ENCODE assay signal across 9 cellular contexts in the genomic region with DNA sequence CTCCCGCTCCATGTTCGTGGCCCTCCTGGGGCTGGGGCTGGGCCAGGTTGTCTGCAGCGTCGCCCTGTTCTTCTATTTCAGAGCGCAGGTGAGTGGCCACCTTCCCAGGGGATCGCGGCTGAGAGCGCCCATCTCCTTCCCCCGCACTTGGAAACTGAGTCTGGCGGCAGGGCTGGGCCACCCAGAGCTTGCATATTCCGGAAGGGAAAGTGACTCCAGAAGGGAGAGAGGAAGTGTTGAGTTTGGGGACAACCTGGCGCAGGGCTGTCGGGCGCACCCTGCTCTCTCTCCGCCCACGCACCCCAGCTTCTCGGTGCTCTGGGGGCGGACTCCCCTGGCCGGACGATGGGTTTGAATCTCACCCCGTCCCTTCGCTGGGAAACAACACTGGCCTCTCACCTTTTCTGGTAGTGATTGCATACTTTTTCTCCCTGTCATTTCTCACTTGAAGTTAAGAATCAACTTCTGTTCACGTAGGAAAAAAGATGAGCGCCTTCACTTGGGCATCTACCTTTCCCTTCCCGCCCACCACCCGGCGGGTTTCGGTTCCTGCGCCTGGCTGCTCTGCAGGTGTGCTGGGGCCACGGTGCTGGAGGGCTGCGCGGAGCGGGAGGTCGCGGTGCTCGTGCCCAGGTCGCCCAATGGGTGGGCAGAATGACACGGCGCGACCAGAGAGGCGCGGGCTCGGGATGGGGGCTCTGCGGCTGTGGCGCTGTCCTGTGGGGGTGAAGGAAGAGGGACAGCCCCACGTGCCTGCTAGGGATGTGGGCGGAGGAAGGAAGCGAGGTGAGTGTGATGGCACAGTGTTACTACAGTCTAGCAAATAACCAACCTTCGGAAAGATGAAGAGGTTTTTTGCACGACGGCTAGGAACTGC. TPM values are rescaled to one million over a fixed set of nuclear protein-coding genes. Genes with fewer than 3 reads are reported as not detected.
DNase-seq lines count a peak whose midpoint lies in the region; ATAC-seq and TF ChIP-seq lines count a peak whose summit lies in the region.
"Had no signal": no experiment of that assay in that cellular context is flagged by ENCODE, and none has a peak within 500 bp of the region (broad histone marks: within the 10 kb centered on the region; RNA-seq: fewer than 3 reads in every experiment).

No MANE protein-coding gene starts in this region.

- peak overlapping the region; percentile 70 for H3K23ac ChIP-seq in neuronal stem cell (ENCODE audit: low read depth, low read length, poor library complexity)

- no peaks in the 10 kb centered on the region for H3K36me3 Mint-ChIP-seq in activated B cell treated with CpG ODN at 0.5 μM for 24 hours (ENCODE audit: low read depth)
- H3K36me3 Mint-ChIP-seq in dendritic cell treated with granulocyte-macrophage colony-stimulating factor and Interleukin-4, amounts not matched to agents 40 ng/mL and 50 ng/mL, for 4 days (ENCODE audit: low read depth): no peaks in the 10 kb centered on the region

- peak overlapping the region; percentile 49 for H2AFZ ChIP-seq in neuronal stem cell (ENCODE audit: low read length)

- H3K4ac ChIP-seq in neuronal stem cell (ENCODE audit: low read length): no peak overlapping the region

- H3K18ac ChIP-seq in neuronal stem cell (ENCODE audit: low read length): peak overlapping the region; percentile 67

- H3K27me3 Mint-ChIP-seq in activated B cell treated with CpG ODN at 0.5 μM for 24 hours: peaks cover 8% of the 10 kb centered on the region
- H3K27me3 Mint-ChIP-seq in dendritic cell treated with granulocyte-macrophage colony-stimulating factor and Interleukin-4, amounts not matched to agents 40 ng/mL and 50 ng/mL, for 4 days: peaks cover 49% of the 10 kb centered on the region

- H2BK5ac ChIP-seq in neuronal stem cell (ENCODE audit: low read length): no peak overlapping the region

- H3K9me3 ChIP-seq in neuronal stem cell (replicated peaks in 1 of 2; ENCODE audit: control insufficient read depth in 2 of 2, insufficient read depth in 1 of 2, low read depth in 1 of 2, low read length in 2 of 2): no peaks in the 10 kb centered on the region

- DNase-seq in activated B cell treated with CpG ODN at 0.5 μM for 24 hours: peak; percentile 23
- no peak for DNase-seq in neuronal stem cell (ENCODE audit: low spot score)
- no peak for DNase-seq in UCSD-AML1 (lab: John Stamatoyannopoulos, UW; ENCODE audit: unreplicated experiment)
- no peak for DNase-seq in GDM1 (lab: John Stamatoyannopoulos, UW)
- no peak for DNase-seq in G401 (ENCODE audit: low spot score)

- peak overlapping the region; percentile 70 for H2BK15ac ChIP-seq in neuronal stem cell (ENCODE audit: low read length)

- H3K27me3 ChIP-seq in neuronal stem cell (ENCODE audit: control insufficient read depth in 3 of 3, insufficient read depth in 3 of 3, low read depth in 1 of 3, low read length in 3 of 3): peaks cover 8 to 49% (median 22%) of the 10 kb centered on the region in 3 experiments

- H3K4me3 ChIP-seq in neuronal stem cell (ENCODE audit: low read length in 2 of 2): peak overlapping the region in 1 of 2 donors; percentile 79

- no peak overlapping the region for H3K27ac ChIP-seq in neuronal stem cell (replicated peaks; ENCODE audit: low read length)

- no peak overlapping the region for H4K8ac ChIP-seq in neuronal stem cell (ENCODE audit: low read depth, low read length)

- intact Hi-C loops in activated B cell treated with CpG ODN at 0.5 μM for 24 hours (cut with micrococcal nuclease): loop anchor here (2.0 to 5.0 kb wide), 2 partner anchors 198 to 242 kb away; no protein-coding TSS in a partner anchor
- intact Hi-C loops in dendritic cell treated with granulocyte-macrophage colony-stimulating factor and Interleukin-4, amounts not matched to agents 40 ng/mL and 50 ng/mL, for 4 days (cut with micrococcal nuclease): no loop called here

- H3K36me3 ChIP-seq in neuronal stem cell (replicated peaks in 1 of 2; ENCODE audit: control insufficient read depth in 2 of 2, insufficient read depth in 2 of 2, low read length in 2 of 2): no peaks in the 10 kb centered on the region

- TF ChIP-seq CTCF in activated B cell treated with CpG ODN at 0.5 μM for 24 hours (IDR thresholded peaks at IDR 0.05): no peak

- H2BK12ac ChIP-seq in neuronal stem cell (ENCODE audit: low read length): no peak overlapping the region

- no peaks in the 10 kb centered on the region for H3K9me3 Mint-ChIP-seq in activated B cell treated with CpG ODN at 0.5 μM for 24 hours
- peaks cover 9% of the 10 kb centered on the region for H3K9me3 Mint-ChIP-seq in dendritic cell treated with granulocyte-macrophage colony-stimulating factor and Interleukin-4, amounts not matched to agents 40 ng/mL and 50 ng/mL, for 4 days

- H3K9ac ChIP-seq in neuronal stem cell (ENCODE audit: low read depth, low read length, poor library complexity): peak overlapping the region; percentile 68

- in situ Hi-C loops in G401 (cut with HindIII; ENCODE audit: low sequenced_read_pairs): no loop called here

- H2AK5ac ChIP-seq in neuronal stem cell (ENCODE audit: low read depth, low read length): no peak overlapping the region

- H4K91ac ChIP-seq in neuronal stem cell (ENCODE audit: low read depth, low read length, poor library complexity): no peak overlapping the region

- H3K4me2 ChIP-seq in neuronal stem cell (ENCODE audit: insufficient read depth, low read length, poor library complexity, severe bottlenecking): peak overlapping the region; percentile 88

- peak overlapping the region; percentile 79 for H3K4me3 Mint-ChIP-seq in activated B cell treated with CpG ODN at 0.5 μM for 24 hours
- H3K4me3 Mint-ChIP-seq in dendritic cell treated with granulocyte-macrophage colony-stimulating factor and Interleukin-4, amounts not matched to agents 40 ng/mL and 50 ng/mL, for 4 days: peak overlapping the region; percentile 59

- ATAC-seq in GM18508 (IDR thresholded peaks at IDR 0.05; ENCODE audit: insufficient read depth, unreplicated experiment) (peak; percentile 49), HG02610 (IDR thresholded peaks at IDR 0.05; ENCODE audit: unreplicated experiment) (peak; percentile 63), activated B cell treated with CpG ODN at 0.5 μM for 24 hours (ENCODE audit: low read depth) (peak; percentile 69)

- H3K14ac ChIP-seq in neuronal stem cell (ENCODE audit: low read length): peak overlapping the region; percentile 49

- H2BK120ac ChIP-seq in neuronal stem cell (ENCODE audit: low read depth, low read length): no peak overlapping the region

- peak overlapping the region; percentile 52 for H3K27ac Mint-ChIP-seq in activated B cell treated with CpG ODN at 0.5 μM for 24 hours
- no peak overlapping the region for H3K27ac Mint-ChIP-seq in dendritic cell treated with granulocyte-macrophage colony-stimulating factor and Interleukin-4, amounts not matched to agents 40 ng/mL and 50 ng/mL, for 4 days

- POLR2A ChIA-PET in activated B cell treated with CpG ODN at 0.5 μM for 24 hours (lab: Charles Lee): no interaction called here

- no peaks in the 10 kb centered on the region for H3K79me1 ChIP-seq in neuronal stem cell (ENCODE audit: low read depth, low read length)

- no peaks in the 10 kb centered on the region for H3K4me1 ChIP-seq in neuronal stem cell (ENCODE audit: control insufficient read depth in 2 of 2, insufficient read depth in 1 of 2, low read depth in 1 of 2, low read length in 2 of 2)

- CTCF ChIA-PET in activated B cell treated with CpG ODN at 0.5 μM for 24 hours (lab: Charles Lee): no interaction called here

- H3K4me1 Mint-ChIP-seq in activated B cell treated with CpG ODN at 0.5 μM for 24 hours: peaks cover 19% of the 10 kb centered on the region
- H3K4me1 Mint-ChIP-seq in dendritic cell treated with granulocyte-macrophage colony-stimulating factor and Interleukin-4, amounts not matched to agents 40 ng/mL and 50 ng/mL, for 4 days (ENCODE audit: low read depth): peaks cover 23% of the 10 kb centered on the region

- WGBS in neuronal stem cell (ENCODE audit: extremely low coverage in 2 of 2, insufficient read length in 2 of 2, insufficient replicate concordance in 1 of 2), 2 donors: no CpG with 5 or more reads among the region's 51 CpGs

RNA-seq across cellular contexts. Expression of gene TNFSF11, which starts 0.7 kb away (rescaled TPM):
- 0.34 and 0.60 TPM in 2 replicates for total RNA-seq in activated B cell treated with CpG ODN at 0.5 μM for 24 hours
- 0.08 TPM for polyA plus RNA-seq in neuronal stem cell (2013, experiment 1 of 2)
- 0.10 TPM for polyA plus RNA-seq in neuronal stem cell (2013, experiment 2 of 2)
- total RNA-seq in G401 (2014; rRNA removed; shearing (Covaris generic)): not detected in 2 replicates
- total RNA-seq: NCI-H460 had no signal
